In the genomic region with DNA sequence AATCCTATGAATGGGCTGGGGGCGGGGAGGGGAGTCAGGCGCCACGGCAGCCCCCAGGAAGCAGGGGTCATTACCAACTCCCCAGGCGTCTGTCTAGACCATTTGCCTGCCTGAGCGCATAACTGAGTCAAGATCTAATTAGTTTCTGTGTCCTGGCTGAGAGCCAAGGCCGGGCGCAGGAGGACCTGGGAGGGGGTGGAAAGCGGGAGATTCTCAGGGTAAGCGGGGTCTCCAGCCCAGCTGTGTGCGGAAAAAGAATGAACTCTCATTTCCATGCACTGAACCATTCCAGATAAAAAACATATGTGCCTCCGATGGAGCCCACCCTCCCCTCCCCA, we compare ENCODE assay signal across 12 cellular contexts.
A peak's percentile ranks its signal among the peaks of the same experiment; 100 is the strongest.
DNase-seq lines count a peak whose midpoint lies in the region; ATAC-seq and TF ChIP-seq lines count a peak whose summit lies in the region.
"Had no signal": no experiment of that assay in that cellular context is flagged by ENCODE, and none has a peak within 500 bp of the region (broad histone marks: within the 10 kb centered on the region; RNA-seq: fewer than 3 reads in every experiment).

No MANE protein-coding gene starts in this region.

- no peak overlapping the region for H3K27ac ChIP-seq in ascending aorta
- H3K27ac ChIP-seq: colonic mucosa, SJSA1 had no signal

- DNase-seq in DMS79 treated with DMSO at 0.1 percent for 48 hours (lab: John Stamatoyannopoulos, UW) (peak; percentile 30), NCI-H1417 (lab: John Stamatoyannopoulos, UW) (peak; percentile 68 to 94 (median 80)), NCI-H69 (lab: John Stamatoyannopoulos, UW) (peak; percentile 97), iPS-NIHi7 (ENCODE audit: extremely low spot score) (peak; percentile 70), ascending aorta (ENCODE audit: low spot score in 2 of 2) (no peak)
- no peak for DNase-seq in activated CD4-positive, alpha-beta T cell treated with anti-CD3 and anti-CD28 coated beads for 48 hours
- DNase-seq: activated CD8-positive, alpha-beta T cell treated with anti-CD3 and anti-CD28 coated beads, Interleukin-2, amount 10 ng/mL, durations not matched to agents 7 days and 5 days had no signal

- no peak overlapping the region for H3K4me3 ChIP-seq in ascending aorta
- H3K4me3 ChIP-seq: colonic mucosa, mucosa of descending colon, SJSA1 had no signal

- H3K27me3 ChIP-seq in ascending aorta: no peaks in the 10 kb centered on the region
- H3K27me3 ChIP-seq: colonic mucosa had no signal

- TF ChIP-seq CTCF in ascending aorta (IDR thresholded peaks at IDR 0.05): no peak

- ATAC-seq in HG02623 (IDR thresholded peaks at IDR 0.05; ENCODE audit: unreplicated experiment) (no peak), HG02610 (IDR thresholded peaks at IDR 0.05; ENCODE audit: unreplicated experiment) (no peak)
- ATAC-seq: activated CD8-positive, alpha-beta T cell treated with anti-CD3 and anti-CD28 coated beads, Interleukin-2, amount 10 ng/mL, durations not matched to agents 7 days and 5 days had no signal

- intact Hi-C loops in ascending aorta (cut with DNase I): no loop called here

- H3K36me3 ChIP-seq in ascending aorta: no peaks in the 10 kb centered on the region
- H3K36me3 ChIP-seq: colonic mucosa, SJSA1 had no signal

- H3K4me1 ChIP-seq in ascending aorta: no peaks in the 10 kb centered on the region
- H3K4me1 ChIP-seq: colonic mucosa, SJSA1 had no signal

- H3K9me3 ChIP-seq in ascending aorta: no peaks in the 10 kb centered on the region
- H3K9me3 ChIP-seq: colonic mucosa, mucosa of descending colon, SJSA1 had no signal

Comparison
In these comparisons a context has a peak if more than half of its experiments do, and no peak if none do; other contexts are left out.
1. DNase-seq: peak in DMS79 treated with DMSO at 0.1 percent for 48 hours (single experiment), NCI-H1417 (3 of 3), NCI-H69 (single experiment) and iPS-NIHi7 (single experiment); none in activated CD4-positive, alpha-beta T cell treated with anti-CD3 and anti-CD28 coated beads for 48 hours (single experiment) and ascending aorta (0 of 2).